ENCODE assay signal across 8 cellular contexts in the genomic region with DNA sequence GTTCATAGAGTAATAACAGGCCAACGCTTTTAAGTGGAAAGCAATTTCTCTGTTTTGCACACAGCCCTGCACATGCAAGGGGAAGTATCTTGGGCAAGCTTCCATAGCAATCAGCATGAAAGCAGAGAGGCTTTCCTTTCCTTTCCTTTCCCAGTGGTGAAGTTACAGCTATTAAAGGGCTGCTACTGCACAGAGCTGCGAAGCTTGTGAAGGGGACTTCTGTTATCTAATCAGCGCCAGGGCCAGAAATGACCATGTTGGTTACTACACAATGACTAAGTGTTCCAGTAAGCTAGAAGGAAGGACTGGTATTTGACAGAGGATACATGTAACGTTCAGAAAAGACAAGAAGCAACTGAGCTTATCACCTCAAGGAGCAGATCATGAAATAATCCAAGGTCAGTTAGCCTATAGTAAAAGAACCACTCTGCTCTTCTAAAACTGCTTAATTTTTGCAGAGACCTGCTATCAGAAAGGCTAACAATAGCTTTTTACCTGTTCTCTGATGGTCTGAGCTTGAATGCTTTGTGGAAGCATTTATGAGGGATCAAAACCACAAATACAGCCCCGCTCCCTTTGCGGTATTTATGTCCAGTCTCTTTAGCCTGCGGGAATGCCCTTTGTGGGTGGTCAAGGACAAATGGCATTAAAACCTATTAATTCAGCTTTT. TPM values are rescaled to one million over a fixed set of nuclear protein-coding genes. Genes with fewer than 3 reads are reported as not detected.
A peak's percentile ranks its signal among the peaks of the same experiment; 100 is the strongest.
DNase-seq lines count a peak whose midpoint lies in the region; ATAC-seq and TF ChIP-seq lines count a peak whose summit lies in the region.

No MANE protein-coding gene starts in this region.

- TF ChIP-seq CTCF in choroid plexus epithelial cell (conservative IDR thresholded peaks at IDR 0.05; ENCODE audit: low read depth, low read length): no peak
- no peak for TF ChIP-seq CTCF in nephron progenitor cell (IDR thresholded peaks at IDR 0.05)

- H3K9me3 Mint-ChIP-seq in nephron progenitor cell: no peaks in the 10 kb centered on the region

- peaks cover 10% of the 10 kb centered on the region for H3K4me1 Mint-ChIP-seq in nephron progenitor cell

- DNase-seq in M059J (ENCODE audit: low read depth): peak; percentile 80
- peak; percentile 70 for DNase-seq in choroid plexus epithelial cell (ENCODE audit: low read depth)
- no peak for DNase-seq in nephron progenitor cell
- DNase-seq in occipital lobe (lab: John Stamatoyannopoulos, UW): no peak
- no peak for DNase-seq in D341Med (ENCODE audit: low spot score)
- no peak for DNase-seq in GM03348 (ENCODE audit: low spot score)
- no peak for DNase-seq in activated CD4-positive, alpha-beta T cell treated with anti-CD3 and anti-CD28 coated beads, Interleukin-2, amount 50 U/mL, for 1 hour

- ATAC-seq in GM18502 (IDR thresholded peaks at IDR 0.05; ENCODE audit: poor library complexity, unreplicated experiment): peak; percentile 60

- no peaks in the 10 kb centered on the region for H3K36me3 Mint-ChIP-seq in nephron progenitor cell (ENCODE audit: low read depth)

- H3K4me3 Mint-ChIP-seq in nephron progenitor cell: no peak overlapping the region

- H3K27me3 Mint-ChIP-seq in nephron progenitor cell (ENCODE audit: low read depth, poor library complexity): no peaks in the 10 kb centered on the region

- H3K27ac Mint-ChIP-seq in nephron progenitor cell: peak overlapping the region; percentile 14

- H3K4me3 ChIP-seq in choroid plexus epithelial cell (ENCODE audit: low read depth, low read length): no peak overlapping the region

RNA-seq across cellular contexts. Expression of a gene that starts 45.9 kb away (rescaled TPM):
- 21.0 and 23.1 TPM in 2 replicates for total RNA-seq in M059J (2014; rRNA removed; shearing (Covaris generic))
- total RNA-seq in occipital lobe: 46.5 TPM

Comparison
In these comparisons a context has a peak if more than half of its experiments do, and no peak if none do; other contexts are left out.
1. DNase-seq: peak in M059J (single experiment) and choroid plexus epithelial cell (single experiment); none in nephron progenitor cell (single experiment), occipital lobe (single experiment), D341Med (single experiment), GM03348 (single experiment) and activated CD4-positive, alpha-beta T cell treated with anti-CD3 and anti-CD28 coated beads, Interleukin-2, amount 50 U/mL, for 1 hour (single experiment).